Comparison of ENCODE assay signal across 8 cellular contexts in the genomic region with DNA sequence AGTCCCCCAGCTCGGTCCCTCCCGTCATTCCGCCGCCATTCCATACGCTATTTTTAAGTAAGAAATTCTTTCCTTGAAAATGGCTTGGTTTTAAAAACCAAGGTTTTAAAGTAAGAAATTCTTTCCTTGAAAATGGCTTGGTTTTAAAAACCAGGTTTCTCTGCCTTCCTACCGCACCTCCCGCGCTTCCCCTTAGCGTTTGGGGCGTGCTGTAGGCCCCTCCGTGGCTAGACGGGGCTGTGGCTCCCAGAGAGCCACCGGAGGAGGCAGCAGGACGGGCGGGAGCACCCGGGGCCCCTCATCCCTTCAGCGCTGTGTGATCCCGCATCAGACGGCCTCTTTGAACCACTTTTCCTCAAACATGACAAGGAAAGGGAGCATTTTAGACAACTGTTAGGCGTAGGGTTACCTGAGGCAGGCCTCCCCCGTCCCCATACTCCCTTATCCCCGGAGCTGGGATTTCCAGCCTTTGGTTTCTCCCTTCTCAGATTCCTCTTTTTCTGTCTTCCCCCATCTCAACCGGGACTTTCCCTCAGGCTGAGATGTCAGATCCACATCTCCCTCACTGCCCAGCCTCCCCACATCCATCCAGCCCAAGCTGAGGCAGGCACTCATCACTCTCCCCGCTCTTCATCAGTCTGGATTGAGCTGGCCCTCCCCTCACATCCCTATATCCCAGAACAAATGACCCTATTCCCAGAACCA. TPM values are rescaled to one million over a fixed set of nuclear protein-coding genes. Genes with fewer than 3 reads are reported as not detected.
DNase-seq lines count a peak whose midpoint lies in the region; ATAC-seq and TF ChIP-seq lines count a peak whose summit lies in the region.

No MANE protein-coding gene starts in this region.

- H3K4me3 ChIP-seq in cardiac muscle cell (peak overlapping the region; percentile 59), mammary epithelial cell (replicated peaks in 1 of 3; ENCODE audit: insufficient read depth in 1 of 3, low read depth in 2 of 3, low read length in 3 of 3) (peak overlapping the region; percentile 81 to 89 (median 88)), mesendoderm (ENCODE audit: low read length) (peak overlapping the region; percentile 1)

- intact Hi-C loops in cardiac septum (cut with DNase I) (loop anchor here (5.0 to 10.0 kb wide), 3 partner anchors 96 to 343 kb away; a partner anchor contains a TSS), mammary epithelial cell (cut with micrococcal nuclease) (loop anchor here (1.0 to 10.0 kb wide), 5 partner anchors 34 to 556 kb away; no protein-coding TSS in a partner anchor)

- H4K8ac ChIP-seq in mesendoderm (ENCODE audit: low read depth, low read length): peak overlapping the region; percentile 77

- WGBS in mammary epithelial cell (ENCODE audit: low coverage, missing lambda C conversion rate): 20% methylated on average over 22 of the region's 24 CpGs
- no CpG with 5 or more reads among the region's 24 CpGs for WGBS in mesendoderm (ENCODE audit: extremely low coverage, insufficient coverage, low lambda C conversion rate)

- H3K9ac ChIP-seq in mammary epithelial cell (ENCODE audit: insufficient read depth, low read length) (peak overlapping the region; percentile 94), mesendoderm (ENCODE audit: low read length) (peak overlapping the region; percentile 71)

- no peak for DNase-seq in cardiac muscle cell (ENCODE audit: low read depth in 1 of 2, low spot score in 1 of 2)
- DNase-seq in cardiac septum (ENCODE audit: low spot score): no peak
- peak; percentile 48 for DNase-seq in mammary epithelial cell
- DNase-seq in mesendoderm: peak; percentile 34
- no peak for DNase-seq in stimulated activated naive CD4-positive, alpha-beta T cell (lab: John Stamatoyannopoulos, UW)
- no peak for DNase-seq in middle frontal gyrus (ENCODE audit: extremely low spot score, low spot score)

- no peaks in the 10 kb centered on the region for H3K27me3 ChIP-seq in cardiac muscle cell
- H3K27me3 ChIP-seq in mammary epithelial cell (ENCODE audit: insufficient read depth, low read length): no peaks in the 10 kb centered on the region
- H3K27me3 ChIP-seq in mesendoderm (ENCODE audit: insufficient read depth, low read length, poor library complexity): no peaks in the 10 kb centered on the region

- H3K56ac ChIP-seq in mesendoderm (ENCODE audit: low read length): peak overlapping the region; percentile 89

- peak overlapping the region; percentile 73 for H3K4ac ChIP-seq in mesendoderm (ENCODE audit: low read depth, low read length)

- H4K5ac ChIP-seq in mesendoderm (ENCODE audit: low read length): no peak overlapping the region

- TF ChIP-seq CTCF in cardiac muscle cell (IDR thresholded peaks at IDR 0.05; ENCODE audit: low read depth, low read length) (no peak), mammary epithelial cell (conservative IDR thresholded peaks at IDR 0.05 in 1 of 2, IDR thresholded peaks at IDR 0.05 in 1 of 2; ENCODE audit: extremely low read depth in 1 of 2, insufficient read depth in 1 of 2, low read depth in 1 of 2, low read length in 2 of 2) (no peak)

- no peak overlapping the region for H2BK120ac ChIP-seq in mesendoderm (ENCODE audit: low read depth, low read length)

- dilution Hi-C loops in mammary epithelial cell (cut with HindIII; ENCODE audit: low sequenced_read_pairs): no loop called here

- H3K4me1 ChIP-seq in cardiac muscle cell (ENCODE audit: low read depth): peaks cover 24% of the 10 kb centered on the region
- peaks cover 20% of the 10 kb centered on the region for H3K4me1 ChIP-seq in mammary epithelial cell (ENCODE audit: insufficient read depth, low read length)
- peaks cover 5% of the 10 kb centered on the region for H3K4me1 ChIP-seq in mesendoderm (ENCODE audit: control insufficient read depth, low read depth, low read length)

- H3K18ac ChIP-seq in mesendoderm (ENCODE audit: low read length): peak overlapping the region; percentile 72

- in situ Hi-C loops in mammary epithelial cell (cut with MboI; ENCODE audit: low sequenced_read_pairs in 2 of 2): no loop called here

- CTCF ChIA-PET in mammary epithelial cell (lab: Charles Lee; ENCODE audit: low non-redundant PET): no interaction called here

- H2AFZ ChIP-seq in mammary epithelial cell (ENCODE audit: low read depth, low read length): peak overlapping the region; percentile 98

- H2AK5ac ChIP-seq in mesendoderm (ENCODE audit: low read length): no peak overlapping the region

- H3K79me1 ChIP-seq in mesendoderm (ENCODE audit: low read length): peaks cover 2% of the 10 kb centered on the region

- peak overlapping the region; percentile 43 for H2BK5ac ChIP-seq in mesendoderm (ENCODE audit: low read length)

- H3K9me3 ChIP-seq in cardiac muscle cell (ENCODE audit: low read depth) (no peaks in the 10 kb centered on the region), mammary epithelial cell (replicated peaks; ENCODE audit: insufficient read depth, low read length) (no peaks in the 10 kb centered on the region)

- H3K23ac ChIP-seq in mesendoderm (ENCODE audit: low read length): no peak overlapping the region

- ATAC-seq in GM21390 (IDR thresholded peaks at IDR 0.05; ENCODE audit: unreplicated experiment) (no peak), HG02938 (IDR thresholded peaks at IDR 0.05; ENCODE audit: unreplicated experiment) (no peak)

- peaks cover 2% of the 10 kb centered on the region for H3K36me3 ChIP-seq in cardiac muscle cell
- no peaks in the 10 kb centered on the region for H3K36me3 ChIP-seq in mammary epithelial cell (ENCODE audit: insufficient read depth, low read length)
- no peaks in the 10 kb centered on the region for H3K36me3 ChIP-seq in mesendoderm (ENCODE audit: control insufficient read depth, insufficient read depth, low read length)

- no peaks in the 10 kb centered on the region for H4K20me1 ChIP-seq in mammary epithelial cell (ENCODE audit: insufficient read depth, low read length)

- H2BK15ac ChIP-seq in mesendoderm (replicated peaks; ENCODE audit: low read depth): no peak overlapping the region

- BruUV-seq in mammary epithelial cell (replicated peaks; lab: Mats Ljungman, UMichigan): TSS peak; percentile 62

- H3K4me2 ChIP-seq in mammary epithelial cell (ENCODE audit: insufficient read depth, low read depth, low read length): peak overlapping the region; percentile 69
- H3K4me2 ChIP-seq in mesendoderm (ENCODE audit: low read length): peak overlapping the region; percentile 58

- peak overlapping the region; percentile 86 for H3K27ac ChIP-seq in cardiac muscle cell
- peak overlapping the region; percentile 83 for H3K27ac ChIP-seq in mammary epithelial cell (ENCODE audit: insufficient read depth, low read depth, low read length)
- H3K27ac ChIP-seq in mesendoderm (ENCODE audit: low read depth, low read length): peak overlapping the region; percentile 24

- H3K79me2 ChIP-seq in mammary epithelial cell (ENCODE audit: insufficient read depth, low read length) (peaks cover 42% of the 10 kb centered on the region), mesendoderm (ENCODE audit: control insufficient read depth, insufficient read depth, low read length) (no peaks in the 10 kb centered on the region)

RNA-seq across cellular contexts. Expression of a gene that starts 0.5 kb away (rescaled TPM):
- total RNA-seq in cardiac muscle cell (6.1 and 7.8 TPM in 2 replicates), cardiac septum (25.3 TPM), mammary epithelial cell (10 to 100 TPM; 22.5 to 43.2 TPM)
- polyA plus RNA-seq in cardiac muscle cell (17.5 and 20.0 TPM in 2 replicates), mammary epithelial cell (25.8 TPM)
- polyA minus RNA-seq in mammary epithelial cell: 2.3 TPM
- polyA plus RNA-seq in mesendoderm (2013, experiment 1 of 2): 10.2 TPM
- polyA plus RNA-seq in mesendoderm (2013, experiment 2 of 2): 9.4 TPM

Comparison
In these comparisons a context has a peak if more than half of its experiments do, and no peak if none do; other contexts are left out.
1. DNase-seq: peak in mammary epithelial cell (single experiment) and mesendoderm (single experiment); none in cardiac muscle cell (0 of 2), cardiac septum (single experiment), stimulated activated naive CD4-positive, alpha-beta T cell (0 of 6) and middle frontal gyrus (single experiment).
2. H3K27ac ChIP-seq: peak in every context shown above with its lines; median percentile 86 in cardiac muscle cell; 83 in mammary epithelial cell; 24 in mesendoderm.
3. H3K4me3 ChIP-seq: peak in every context shown above with its lines; median percentile 88 in mammary epithelial cell; 59 in cardiac muscle cell; 1 in mesendoderm.